In the genomic region with DNA sequence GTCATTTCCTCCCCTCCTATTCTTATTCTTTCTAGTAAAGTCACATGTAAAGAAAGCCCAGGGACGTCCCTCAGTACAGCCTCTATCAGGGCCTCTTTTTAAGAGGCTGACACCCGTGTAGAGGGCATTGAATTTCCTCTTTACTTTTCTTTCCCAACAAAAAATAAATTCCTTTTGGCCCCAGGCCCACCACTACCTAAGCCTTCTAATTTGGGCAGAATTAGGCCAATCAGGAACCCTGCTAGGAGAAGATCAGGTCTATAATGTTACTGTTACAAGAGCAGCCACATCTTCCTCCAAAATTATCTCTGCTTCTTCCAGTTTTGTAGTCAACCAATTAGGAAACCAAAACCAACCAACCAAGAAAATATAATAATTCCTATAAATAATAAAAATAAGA, we compare ENCODE assay signal across 28 cellular contexts.
"Had no signal": no experiment of that assay in that cellular context is flagged by ENCODE, and none has a peak within 500 bp of the region (broad histone marks: within the 10 kb centered on the region; RNA-seq: fewer than 3 reads in every experiment).

No MANE protein-coding gene starts in this region.

- H3K27ac ChIP-seq: ascending aorta, esophagus squamous epithelium, gastroesophageal sphincter, heart right ventricle, VCaP had no signal

- H3K27ac Mint-ChIP-seq: activated CD4-positive, alpha-beta memory T cell treated with anti-CD3 and anti-CD28 coated beads, Interleukin-2, amount 10 ng/mL, durations not matched to agents 7 days and 5 days; activated CD4-positive, alpha-beta T cell treated with anti-CD3 and anti-CD28 coated beads, Interleukin-2, amount 10 ng/mL, durations not matched to agents 7 days and 5 days; activated naive CD4-positive, alpha-beta T cell treated with anti-CD3 and anti-CD28 coated beads, Interleukin-2, amount 10 ng/mL, durations not matched to agents 7 days and 5 days; activated naive CD4-positive, alpha-beta T cell treated with anti-CD3 and anti-CD28 coated beads, Interleukin-2, amount 50 U/mL, for 72 hours; activated naive CD8-positive, alpha-beta T cell treated with anti-CD3 and anti-CD28 coated beads, Interleukin-2, amount 10 ng/mL, durations not matched to agents 7 days and 5 days; activated T-cell treated with anti-CD3 and anti-CD28 coated beads, Interleukin-2, amount 50 U/mL, for 24 hours; activated T-cell treated with anti-CD3 and anti-CD28 coated beads, Interleukin-2, amount 50 U/mL, for 72 hours; effector memory CD8-positive, alpha-beta T cell had no signal

- H3K4me1 Mint-ChIP-seq: activated CD4-positive, alpha-beta memory T cell treated with anti-CD3 and anti-CD28 coated beads, Interleukin-2, amount 10 ng/mL, durations not matched to agents 7 days and 5 days; activated CD4-positive, alpha-beta T cell treated with anti-CD3 and anti-CD28 coated beads, Interleukin-2, amount 10 ng/mL, durations not matched to agents 7 days and 5 days; activated naive CD4-positive, alpha-beta T cell treated with anti-CD3 and anti-CD28 coated beads, Interleukin-2, amount 10 ng/mL, durations not matched to agents 7 days and 5 days; activated naive CD8-positive, alpha-beta T cell treated with anti-CD3 and anti-CD28 coated beads, Interleukin-2, amount 10 ng/mL, durations not matched to agents 7 days and 5 days; WTC11 had no signal

- DNase-seq: activated CD4-positive, alpha-beta memory T cell treated with anti-CD3 and anti-CD28 coated beads, Interleukin-2, amount 10 ng/mL, durations not matched to agents 7 days and 5 days; activated CD4-positive, alpha-beta T cell treated with anti-CD3 and anti-CD28 coated beads for 1 hour; activated CD4-positive, alpha-beta T cell treated with anti-CD3 and anti-CD28 coated beads for 4 hours; activated CD4-positive, alpha-beta T cell treated with anti-CD3 and anti-CD28 coated beads, Interleukin-2, amount 10 ng/mL, durations not matched to agents 7 days and 5 days; activated CD4-positive, alpha-beta T cell treated with anti-CD3 and anti-CD28 coated beads, Interleukin-2, amount 50 U/mL, for 4 hours; activated CD8-positive, alpha-beta memory T cell treated with anti-CD3 and anti-CD28 coated beads, Interleukin-2, amount 50 U/mL, for 48 hours; activated gamma-delta T cell; activated naive CD4-positive, alpha-beta T cell; activated naive CD4-positive, alpha-beta T cell treated with anti-CD3 and anti-CD28 coated beads, Interleukin-2, amount 10 ng/mL, durations not matched to agents 7 days and 5 days; activated naive CD8-positive, alpha-beta T cell treated with anti-CD3 and anti-CD28 coated beads, Interleukin-2, amount 10 ng/mL, durations not matched to agents 7 days and 5 days; activated T-cell treated with anti-CD3 and anti-CD28 coated beads for 4 hours; activated T-cell treated with anti-CD3 and anti-CD28 coated beads, Interleukin-2, amount 50 U/mL, for 24 hours; activated T-cell treated with anti-CD3 and anti-CD28 coated beads, Interleukin-2, amount 50 U/mL, for 72 hours; cerebellar nuclear complex; cortex of kidney; dermis blood vessel endothelial cell; effector CD4-positive, alpha-beta T cell; effector memory CD8-positive, alpha-beta T cell; erythroblast; esophagus squamous epithelium; foreskin melanocyte; heart right ventricle; T-helper 2 cell had no signal

- H3K4me3 Mint-ChIP-seq: activated CD4-positive, alpha-beta memory T cell treated with anti-CD3 and anti-CD28 coated beads, Interleukin-2, amount 10 ng/mL, durations not matched to agents 7 days and 5 days; activated CD4-positive, alpha-beta T cell treated with anti-CD3 and anti-CD28 coated beads, Interleukin-2, amount 10 ng/mL, durations not matched to agents 7 days and 5 days; activated naive CD4-positive, alpha-beta T cell treated with anti-CD3 and anti-CD28 coated beads, Interleukin-2, amount 10 ng/mL, durations not matched to agents 7 days and 5 days; activated naive CD8-positive, alpha-beta T cell treated with anti-CD3 and anti-CD28 coated beads, Interleukin-2, amount 10 ng/mL, durations not matched to agents 7 days and 5 days; activated T-cell treated with anti-CD3 and anti-CD28 coated beads, Interleukin-2, amount 50 U/mL, for 24 hours; activated T-cell treated with anti-CD3 and anti-CD28 coated beads, Interleukin-2, amount 50 U/mL, for 72 hours; effector memory CD8-positive, alpha-beta T cell; WTC11 had no signal

- H3K4me3 ChIP-seq: ascending aorta, esophagus squamous epithelium, gastroesophageal sphincter, heart right ventricle had no signal

- H3K9me3 Mint-ChIP-seq: activated CD4-positive, alpha-beta memory T cell treated with anti-CD3 and anti-CD28 coated beads, Interleukin-2, amount 10 ng/mL, durations not matched to agents 7 days and 5 days; activated CD4-positive, alpha-beta T cell treated with anti-CD3 and anti-CD28 coated beads, Interleukin-2, amount 10 ng/mL, durations not matched to agents 7 days and 5 days; activated naive CD4-positive, alpha-beta T cell treated with anti-CD3 and anti-CD28 coated beads, Interleukin-2, amount 10 ng/mL, durations not matched to agents 7 days and 5 days; activated naive CD8-positive, alpha-beta T cell treated with anti-CD3 and anti-CD28 coated beads, Interleukin-2, amount 10 ng/mL, durations not matched to agents 7 days and 5 days; activated T-cell treated with anti-CD3 and anti-CD28 coated beads, Interleukin-2, amount 50 U/mL, for 24 hours; activated T-cell treated with anti-CD3 and anti-CD28 coated beads, Interleukin-2, amount 50 U/mL, for 72 hours; WTC11 had no signal

- H3K36me3 ChIP-seq: ascending aorta, esophagus squamous epithelium, gastroesophageal sphincter, heart right ventricle had no signal

- H3K36me3 Mint-ChIP-seq: activated naive CD4-positive, alpha-beta T cell treated with anti-CD3 and anti-CD28 coated beads, Interleukin-2, amount 10 ng/mL, durations not matched to agents 7 days and 5 days; activated naive CD4-positive, alpha-beta T cell treated with anti-CD3 and anti-CD28 coated beads, Interleukin-2, amount 50 U/mL, for 72 hours; activated naive CD8-positive, alpha-beta T cell treated with anti-CD3 and anti-CD28 coated beads, Interleukin-2, amount 10 ng/mL, durations not matched to agents 7 days and 5 days; WTC11 had no signal

- H3K27me3 ChIP-seq: ascending aorta, esophagus squamous epithelium, gastroesophageal sphincter, heart right ventricle had no signal

- H3K9me3 ChIP-seq: ascending aorta, esophagus squamous epithelium, gastroesophageal sphincter, heart right ventricle had no signal

- ATAC-seq: activated naive CD4-positive, alpha-beta T cell treated with anti-CD3 and anti-CD28 coated beads, Interleukin-2, amount 50 U/mL, for 72 hours; activated T-cell treated with anti-CD3 and anti-CD28 coated beads, Interleukin-2, amount 50 U/mL, for 72 hours; effector memory CD8-positive, alpha-beta T cell; gastroesophageal sphincter; heart right ventricle; WTC11 had no signal

- H3K27me3 Mint-ChIP-seq: effector memory CD8-positive, alpha-beta T cell had no signal

- H3K4me1 ChIP-seq: ascending aorta, esophagus squamous epithelium, gastroesophageal sphincter had no signal
